ENCODE assay signal across 20 cellular contexts in genomic region chr12:20523658-20524057, GRCh38.
A peak's percentile ranks its signal among the peaks of the same experiment; 100 is the strongest.
DNase-seq lines count a peak whose midpoint lies in the region; TF ChIP-seq lines count a peak whose summit lies in the region.
"Had no signal": no experiment of that assay in that cellular context is flagged by ENCODE, and none has a peak within 500 bp of the region (broad histone marks: within the 10 kb centered on the region; RNA-seq: fewer than 3 reads in every experiment).

No MANE protein-coding gene starts in this region.

- no peaks in the 10 kb centered on the region for H3K36me3 ChIP-seq in osteoblast (ENCODE audit: insufficient read depth, low read length)
- H3K36me3 ChIP-seq: heart left ventricle, left lung, neutrophil, uterus had no signal

- peak overlapping the region; percentile 43 for H3K27ac ChIP-seq in osteoblast (ENCODE audit: low read depth, low read length)
- H3K27ac ChIP-seq: C4-2B, left lung, neutrophil, uterus had no signal

- in situ Hi-C loops in KBM-7 (cut with MboI; ENCODE audit: low pct_unique_long_range_greater_than_20kb, low sequenced_read_pairs): no loop called here

- TF ChIP-seq CTCF in osteoblast (IDR thresholded peaks at IDR 0.05; ENCODE audit: extremely low read depth, low read depth, low read length): no peak
- no peak for TF ChIP-seq CTCF in GM20000 (IDR thresholded peaks at IDR 0.05; ENCODE audit: extremely low read depth, missing control alignments)

- no peaks in the 10 kb centered on the region for H3K27me3 ChIP-seq in osteoblast (ENCODE audit: insufficient read depth, low read length)
- H3K27me3 ChIP-seq: heart left ventricle, left lung, neutrophil, uterus had no signal

- peaks cover 29% of the 10 kb centered on the region for H3K79me2 ChIP-seq in osteoblast (ENCODE audit: insufficient read depth, low read length)

- no peak overlapping the region for H3K4me3 ChIP-seq in osteoblast (ENCODE audit: insufficient read depth, low read length)
- H3K4me3 ChIP-seq: heart left ventricle, left lung, uterus had no signal

- DNase-seq in EH (ENCODE audit: low read depth) (peak; percentile 58), LHCN-M2 (ENCODE audit: low read depth) (peak; percentile 2), fibroblast of gingiva (ENCODE audit: low read depth) (peak; percentile 6), osteoblast (ENCODE audit: insufficient read length, low spot score, missing footprints) (peak; percentile 86), GM20000 (ENCODE audit: low spot score) (no peak), KBM-7 (no peak), NCI-H2081 (lab: John Stamatoyannopoulos, UW) (no peak)
- DNase-seq in activated effector memory CD4-positive, alpha-beta T cell treated with Interleukin-2 at 50 U/mL for 16 hours: no peak
- DNase-seq: ACHN; activated CD4-positive, alpha-beta T cell treated with anti-CD3 and anti-CD28 coated beads for 1 hour; activated CD8-positive, alpha-beta T cell treated with anti-CD3 and anti-CD28 coated beads, Interleukin-2, amount 10 ng/mL, durations not matched to agents 7 days and 5 days; activated T-cell treated with anti-CD3 and anti-CD28 coated beads for 4 hours; heart left ventricle; left lung; NCI-H146; NCI-H510A; NK-92 treated with Interleukin-12 subunit alpha and Interleukin-12 subunit beta, amount 100 ng/mL, for 24 hours; uterus had no signal

- H3K4me1 ChIP-seq in osteoblast (ENCODE audit: insufficient read depth, low read length): peaks cover 26% of the 10 kb centered on the region
- H3K4me1 ChIP-seq: left lung, uterus had no signal

- H3K9me3 ChIP-seq in osteoblast (ENCODE audit: low read depth, low read length): no peaks in the 10 kb centered on the region
- H3K9me3 ChIP-seq: heart left ventricle, left lung, neutrophil, uterus had no signal

- H3K4me2 ChIP-seq in osteoblast (ENCODE audit: insufficient read depth, low read length): peak overlapping the region; percentile 18

- no peak overlapping the region for H2AFZ ChIP-seq in osteoblast (ENCODE audit: low read length)

- no peaks in the 10 kb centered on the region for H4K20me1 ChIP-seq in osteoblast (ENCODE audit: insufficient read depth, low read length)

Comparison
In these comparisons a context has a peak if more than half of its experiments do, and no peak if none do; other contexts are left out.
1. DNase-seq: peak in EH (single experiment), LHCN-M2 (single experiment), fibroblast of gingiva (single experiment) and osteoblast (single experiment); none in GM20000 (single experiment), KBM-7 (single experiment), activated effector memory CD4-positive, alpha-beta T cell treated with Interleukin-2 at 50 U/mL for 16 hours (single experiment) and NCI-H2081 (0 of 2).